In genomic region chr2:60961457-60961856, GRCh38 we compare ENCODE assay signal across 1 cellular context.
TF ChIP-seq lines count a peak whose summit lies in the region.

No MANE protein-coding gene starts in this region.

TF ChIP-seq in IMR-90, 13 proteins besides CTCF, POLR2A, EP300 and RAD21:
- TF ChIP-seq BHLHE40 (IDR thresholded peaks at IDR 0.05; ENCODE audit: low read depth, low read length) (no peak), NFE2L2 (IDR thresholded peaks at IDR 0.05; ENCODE audit: low read depth, low read length) (peak; percentile 38; the same call in 1 of the 2 replicates), FOS (IDR thresholded peaks at IDR 0.05; ENCODE audit: low read depth, low read length) (peak; percentile 71; the same call in 1 of the 2 replicates), MAFK (IDR thresholded peaks at IDR 0.05; ENCODE audit: low read depth, low read length) (peak; percentile 47; the same call in 1 of the 2 replicates), CEBPB (IDR thresholded peaks at IDR 0.05; ENCODE audit: low read depth, low read length) (peak; percentile 99)
TF ChIP-seq in IMR-90: peak in this region for 4.
